1 cellular context compared by ENCODE assay signal in genomic region chr6:129705212-129705611, GRCh38.
TF ChIP-seq lines count a peak whose summit lies in the region.

No MANE protein-coding gene starts in this region.

TF ChIP-seq in HepG2, 621 proteins besides CTCF, POLR2A, EP300 and RAD21:
- TF ChIP-seq ZBTB37 (CRISPR knock-in tag; IDR thresholded peaks at IDR 0.05) (peak; percentile 65; the same call in 1 of the 2 replicates), ARID5B (CRISPR knock-in tag; IDR thresholded peaks at IDR 0.05) (peak; percentile 26; the same call in 1 of the 2 replicates), KAT7 (CRISPR knock-in tag; IDR thresholded peaks at IDR 0.05; ENCODE audit: borderline replicate concordance) (peak; percentile 53; the same call in 1 of the 2 replicates), ZNF770 (CRISPR knock-in tag; IDR thresholded peaks at IDR 0.05) (no peak), SP4 (CRISPR knock-in tag; IDR thresholded peaks at IDR 0.05) (no peak), ZNF672 (CRISPR knock-in tag; IDR thresholded peaks at IDR 0.05) (no peak), ZSCAN20 (CRISPR knock-in tag; IDR thresholded peaks at IDR 0.05; ENCODE audit: borderline replicate concordance) (peak; percentile 92; the same call in 1 of the 2 replicates), ZBTB34 (CRISPR knock-in tag; IDR thresholded peaks at IDR 0.05) (peak; percentile 90), ZNF644 (CRISPR knock-in tag; IDR thresholded peaks at IDR 0.05; ENCODE audit: low read depth) (peak; percentile 73; the same call in 1 of the 2 replicates), PATZ1 (CRISPR knock-in tag; IDR thresholded peaks at IDR 0.05) (0 out of 2 replicates have a peak, but pooled peaks have one; percentile 40), NR2F6 (IDR thresholded peaks at IDR 0.05) (0 out of 2 replicates have a peak, but pooled peaks have one; percentile 15), NR2F6 (CRISPR knock-in tag; IDR thresholded peaks at IDR 0.05) (no peak), ZFP36L2 (CRISPR knock-in tag; IDR thresholded peaks at IDR 0.05) (no peak), RARG (CRISPR knock-in tag; IDR thresholded peaks at IDR 0.05; ENCODE audit: low read depth) (no peak), ZNF333 (CRISPR knock-in tag; IDR thresholded peaks at IDR 0.05; ENCODE audit: borderline replicate concordance) (no peak), GATAD2A (CRISPR knock-in tag; IDR thresholded peaks at IDR 0.05) (peak; percentile 33; the same call in 1 of the 2 replicates), FOXA1 (IDR thresholded peaks at IDR 0.05) (no peak), FOXA1 (CRISPR knock-in tag; IDR thresholded peaks at IDR 0.05) (0 out of 2 replicates have a peak, but pooled peaks have one; percentile 29)
